25 cellular contexts compared by ENCODE assay signal in the genomic region with DNA sequence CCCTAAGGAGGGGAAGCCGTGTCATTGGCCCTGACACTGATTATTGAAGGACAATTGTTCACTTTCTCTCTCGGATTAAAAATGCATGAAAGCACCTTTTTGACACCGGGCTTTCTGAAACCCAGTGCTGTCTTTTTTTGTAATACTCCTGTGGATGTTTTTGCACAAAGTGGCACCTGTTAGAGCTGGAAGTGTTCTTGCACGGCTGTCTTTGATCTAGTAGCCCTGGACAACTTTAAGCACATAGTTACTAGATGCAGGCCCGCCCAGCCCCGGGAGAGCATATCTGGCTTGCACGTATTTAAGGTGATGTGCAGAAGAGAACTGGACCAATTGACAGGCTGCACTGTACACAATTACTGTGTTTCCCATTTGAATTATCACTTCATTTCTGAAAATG.
A peak's percentile ranks its signal among the peaks of the same experiment; 100 is the strongest.
DNase-seq lines count a peak whose midpoint lies in the region; ATAC-seq, FAIRE-seq and TF ChIP-seq lines count a peak whose summit lies in the region.
"Had no signal": no experiment of that assay in that cellular context is flagged by ENCODE, and none has a peak within 500 bp of the region (broad histone marks: within the 10 kb centered on the region; RNA-seq: fewer than 3 reads in every experiment).

No MANE protein-coding gene starts in this region.

- no peak for ATAC-seq in HG02610 (IDR thresholded peaks at IDR 0.05; ENCODE audit: unreplicated experiment)
- ATAC-seq: HCT116, right lobe of liver, WTC11 had no signal

- no peak overlapping the region for H3K4me3 Mint-ChIP-seq in mesothelial cell of epicardium
- H3K4me3 Mint-ChIP-seq: activated CD4-positive, alpha-beta memory T cell treated with anti-CD3 and anti-CD28 coated beads, Interleukin-2, amount 10 ng/mL, durations not matched to agents 7 days and 5 days; central memory CD8-positive, alpha-beta T cell; WTC11 had no signal

- peak overlapping the region; percentile 16 to 88 (median 80); a peak in 19 of 22 replicates for H3K4me2 ChIP-seq in BLaER1 treated with 17β-estradiol and CSF1 and Interleukin-3, amounts not matched to agents 10 nM and 100 nM
- H3K4me2 ChIP-seq in OCI-LY7 (ENCODE audit: low read length) = peak overlapping the region; percentile 75

- peaks cover 0 to 20% (median 4%) of the 10 kb centered on the region in 11 experiments; a peak in 4 of 22 replicates for H3K36me3 ChIP-seq in BLaER1 treated with 17β-estradiol and CSF1 and Interleukin-3, amounts not matched to agents 10 nM and 100 nM
- peaks cover 5% of the 10 kb centered on the region; the same call in 1 of the 2 replicates for H3K36me3 ChIP-seq in OCI-LY7 (ENCODE audit: insufficient read depth, low read length)
- H3K36me3 ChIP-seq: MG63, ovary, right lobe of liver, SJSA1 had no signal

- no peak overlapping the region for H3K4me3 ChIP-seq in BLaER1 treated with 17β-estradiol and CSF1 and Interleukin-3, amounts not matched to agents 10 nM and 100 nM
- H3K4me3 ChIP-seq in OCI-LY7 (ENCODE audit: low read depth, low read length, poor library complexity, severe bottlenecking) = peak overlapping the region; percentile 43
- H3K4me3 ChIP-seq: MG63, ovary, right lobe of liver, SJSA1 had no signal

- H3K4me1 Mint-ChIP-seq in mesothelial cell of epicardium = peaks cover 70% of the 10 kb centered on the region

- H3K27me3 ChIP-seq in BLaER1 treated with 17β-estradiol and CSF1 and Interleukin-3, amounts not matched to agents 10 nM and 100 nM = no peaks in the 10 kb centered on the region
- H3K27me3 ChIP-seq: MG63, ovary, right lobe of liver, SJSA1 had no signal

- no peak overlapping the region for H3K9ac ChIP-seq in BLaER1 treated with 17β-estradiol and CSF1 and Interleukin-3, amounts not matched to agents 10 nM and 100 nM

- H3K27ac Mint-ChIP-seq in mesothelial cell of epicardium = peak overlapping the region; percentile 26
- H3K27ac Mint-ChIP-seq: activated CD4-positive, alpha-beta memory T cell treated with anti-CD3 and anti-CD28 coated beads, Interleukin-2, amount 10 ng/mL, durations not matched to agents 7 days and 5 days had no signal

- peaks cover 60 to 100% (median 94%) of the 10 kb centered on the region in 11 experiments for H4K20me1 ChIP-seq in BLaER1 treated with 17β-estradiol and CSF1 and Interleukin-3, amounts not matched to agents 10 nM and 100 nM
- H4K20me1 ChIP-seq in OCI-LY7 (ENCODE audit: insufficient read depth, low read length) = peaks cover 55% of the 10 kb centered on the region

- no peak overlapping the region for H2AFZ ChIP-seq in OCI-LY7 (ENCODE audit: low read length)

- POLR2A ChIA-PET in OCI-LY7 (lab: Charles Lee) (no interaction called here), HEK293T (lab: Yijun Ruan, JAX) (no interaction called here)

- intact Hi-C loops in OCI-LY7 (cut with micrococcal nuclease; ENCODE audit: unreplicated experiment) = loop anchor here (2.0 to 10.0 kb wide), 3 partner anchors 69 to 455 kb away; no protein-coding TSS in a partner anchor

- no peaks in the 10 kb centered on the region for H3K9me3 ChIP-seq in BLaER1 treated with 17β-estradiol and CSF1 and Interleukin-3, amounts not matched to agents 10 nM and 100 nM (replicated peaks in 1 of 11)
- no peaks in the 10 kb centered on the region for H3K9me3 ChIP-seq in OCI-LY7 (ENCODE audit: low read length)
- H3K9me3 ChIP-seq: MG63, ovary, right lobe of liver, SJSA1 had no signal

- no peaks in the 10 kb centered on the region for H3K9me2 ChIP-seq in OCI-LY7 (ENCODE audit: insufficient read depth, low read length)

- CTCF ChIA-PET in OCI-LY7 (lab: Charles Lee; ENCODE audit: unreplicated experiment) = no interaction called here
- CTCF ChIA-PET in HEK293T (lab: Yijun Ruan, JAX) = no interaction called here

- peaks cover 99% of the 10 kb centered on the region for H3K79me2 ChIP-seq in OCI-LY7 (ENCODE audit: insufficient read depth, low read depth, low read length)

- DNase-seq in GM18507 (ENCODE audit: extremely low spot score, insufficient read length, low read depth) = no peak
- peak; percentile 66 for DNase-seq in OCI-LY7 (ENCODE audit: low spot score)
- no peak for DNase-seq in mesothelial cell of epicardium (ENCODE audit: low spot score in 2 of 2, unreplicated experiment in 2 of 2)
- DNase-seq in HEK293T (ENCODE audit: extremely low spot score) = no peak
- no peak for DNase-seq in NCI-H2081 treated with DMSO at 0.1 percent for 48 hours (lab: John Stamatoyannopoulos, UW)
- DNase-seq in NCI-H128 (lab: John Stamatoyannopoulos, UW; ENCODE audit: unreplicated experiment) = no peak
- DNase-seq: activated CD4-positive, alpha-beta memory T cell treated with anti-CD3 and anti-CD28 coated beads, Interleukin-2, amount 10 ng/mL, durations not matched to agents 7 days and 5 days; activated naive CD4-positive, alpha-beta T cell treated with Interleukin-2 at 50 U/mL for 16 hours; activated T-cell treated with anti-CD3 and anti-CD28 coated beads, Interleukin-2, amount 50 U/mL, for 1 hour; amygdala; CD4-positive, alpha-beta memory T cell; hippocampal formation; mammary epithelial cell; MG63; NCI-H1694; NCI-H748 treated with DMSO at 0.1 percent for 48 hours; ovary; right lobe of liver; stimulated activated CD4-positive, alpha-beta T cell treated with anti-CD3 and anti-CD28 coated beads, Interleukin-15, amount 100 ng/mL, for 24 hours had no signal

- H3K9me3 Mint-ChIP-seq in mesothelial cell of epicardium = no peaks in the 10 kb centered on the region
- H3K9me3 Mint-ChIP-seq: activated CD4-positive, alpha-beta memory T cell treated with anti-CD3 and anti-CD28 coated beads, Interleukin-2, amount 10 ng/mL, durations not matched to agents 7 days and 5 days; CD4-positive, alpha-beta memory T cell; central memory CD8-positive, alpha-beta T cell; WTC11 had no signal

- H3K36me3 Mint-ChIP-seq in mesothelial cell of epicardium = peaks cover 5% of the 10 kb centered on the region
- H3K36me3 Mint-ChIP-seq: WTC11 had no signal

- FAIRE-seq in GM18507 (lab: Jason Lieb, UNC) = peak; percentile 63

- TF ChIP-seq CTCF in OCI-LY7 (conservative IDR thresholded peaks at IDR 0.05; ENCODE audit: low read length) = no peak
- TF ChIP-seq CTCF in mesothelial cell of epicardium (IDR thresholded peaks at IDR 0.05; ENCODE audit: unreplicated experiment) = no peak

- peaks cover 72 to 95% (median 89%) of the 10 kb centered on the region in 10 experiments for H3K4me1 ChIP-seq in BLaER1 treated with 17β-estradiol and CSF1 and Interleukin-3, amounts not matched to agents 10 nM and 100 nM
- peaks cover 79% of the 10 kb centered on the region for H3K4me1 ChIP-seq in OCI-LY7 (ENCODE audit: insufficient read depth, low read length, poor library complexity, severe bottlenecking)

- H3K27me3 Mint-ChIP-seq in mesothelial cell of epicardium (ENCODE audit: low read depth) = no peaks in the 10 kb centered on the region
- H3K27me3 Mint-ChIP-seq: activated CD4-positive, alpha-beta memory T cell treated with anti-CD3 and anti-CD28 coated beads, Interleukin-2, amount 10 ng/mL, durations not matched to agents 7 days and 5 days; CD4-positive, alpha-beta memory T cell; central memory CD8-positive, alpha-beta T cell had no signal

- no TSS peak for BruUV-seq in OCI-LY7 (replicated peaks; lab: Mats Ljungman, UMichigan)

- H3K27ac ChIP-seq in BLaER1 treated with 17β-estradiol and CSF1 and Interleukin-3, amounts not matched to agents 10 nM and 100 nM = no peak overlapping the region
- peak overlapping the region; percentile 28 for H3K27ac ChIP-seq in OCI-LY7 (ENCODE audit: low read depth, low read length, poor library complexity, severe bottlenecking)
- H3K27ac ChIP-seq: ovary, right lobe of liver, SJSA1 had no signal

TF ChIP-seq in HEK293T, 16 proteins besides CTCF, POLR2A, EP300 and RAD21:
- TF ChIP-seq FOXA1 (IDR thresholded peaks at IDR 0.05) = no peak
TF ChIP-seq in HEK293T: peak in this region for 0.
